In the genomic region with DNA sequence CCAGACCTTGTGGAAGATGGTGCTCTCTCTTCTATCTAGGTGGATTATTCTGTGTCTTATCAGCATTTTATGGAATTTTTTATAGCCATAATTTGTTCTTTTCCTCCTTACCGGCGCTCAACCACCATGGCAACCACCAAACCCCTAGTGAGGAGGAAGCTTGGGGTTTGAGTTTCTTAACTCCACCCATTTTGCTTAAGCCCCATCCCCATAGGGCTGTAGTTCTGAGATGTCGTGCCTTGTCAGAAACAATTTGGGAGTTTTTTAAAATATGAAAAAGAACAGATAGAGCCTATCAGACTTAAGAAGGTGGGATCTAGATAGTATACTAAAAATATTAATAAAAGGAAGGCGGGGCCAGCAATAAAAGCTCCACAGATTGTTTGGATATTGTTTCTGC, we compare ENCODE assay signal across 6 cellular contexts.
DNase-seq lines count a peak whose midpoint lies in the region; ATAC-seq and FAIRE-seq lines count a peak whose summit lies in the region.

No MANE protein-coding gene starts in this region.

- H3K27ac ChIP-seq in mucosa of rectum (ENCODE audit: low read depth in 2 of 2, low read length in 2 of 2): peak overlapping the region; percentile 85 to 100

- peak overlapping the region; percentile 86 to 93 for H3K9ac ChIP-seq in mucosa of rectum (ENCODE audit: low read depth in 1 of 2, low read length in 2 of 2)

- no peaks in the 10 kb centered on the region for H3K27me3 ChIP-seq in mucosa of rectum (ENCODE audit: control insufficient read depth in 2 of 2, insufficient read depth in 2 of 2, low read length in 2 of 2)

- ATAC-seq in GM19328 (IDR thresholded peaks at IDR 0.05; ENCODE audit: unreplicated experiment): no peak

- peaks cover 43 to 55% of the 10 kb centered on the region in 2 donors for H3K4me1 ChIP-seq in mucosa of rectum (ENCODE audit: control insufficient read depth in 2 of 2, insufficient read depth in 2 of 2, low read length in 2 of 2)

- H3K4me3 ChIP-seq in mucosa of rectum (ENCODE audit: low read length in 2 of 2): peak overlapping the region; percentile 84 to 90

- no peaks in the 10 kb centered on the region for H3K9me3 ChIP-seq in mucosa of rectum (ENCODE audit: control insufficient read depth in 2 of 2, low read length in 2 of 2)

- peak; percentile 39 for DNase-seq in stimulated activated CD4-positive, alpha-beta T cell treated with anti-CD3 and anti-CD28 coated beads, Interleukin-4, amount 100 ng/mL, for 24 hours
- no peak for DNase-seq in stimulated activated CD4-positive, alpha-beta T cell treated with anti-CD3 and anti-CD28 coated beads, Interleukin-4, amount 100 ng/mL, for 1 hour
- peak; percentile 77 for DNase-seq in amniotic epithelial cell (ENCODE audit: low read depth)
- no peak for DNase-seq in HTR-8/SVneo (ENCODE audit: insufficient read length, low spot score)

- FAIRE-seq in HTR-8/SVneo (lab: Jason Lieb, UNC): no peak

- H3K36me3 ChIP-seq in mucosa of rectum (ENCODE audit: control insufficient read depth in 2 of 2, insufficient read depth in 2 of 2, low read length in 2 of 2): peaks cover 52 to 56% of the 10 kb centered on the region in 2 donors

Comparison
In these comparisons a context has a peak if more than half of its experiments do, and no peak if none do; other contexts are left out.
1. DNase-seq: peak in stimulated activated CD4-positive, alpha-beta T cell treated with anti-CD3 and anti-CD28 coated beads, Interleukin-4, amount 100 ng/mL, for 24 hours (single experiment) and amniotic epithelial cell (single experiment); none in stimulated activated CD4-positive, alpha-beta T cell treated with anti-CD3 and anti-CD28 coated beads, Interleukin-4, amount 100 ng/mL, for 1 hour (single experiment) and HTR-8/SVneo (single experiment).